8 cellular contexts compared by ENCODE assay signal in genomic region chr11:102560555-102561011, GRCh38. TPM values are rescaled to one million over a fixed set of nuclear protein-coding genes. Genes with fewer than 3 reads are reported as not detected.
A peak's percentile ranks its signal among the peaks of the same experiment; 100 is the strongest.
DNase-seq lines count a peak whose midpoint lies in the region; ATAC-seq, FAIRE-seq and TF ChIP-seq lines count a peak whose summit lies in the region.

No MANE protein-coding gene starts in this region.

- TF ChIP-seq POLR2A in GM12891 (IDR thresholded peaks at IDR 0.05; ENCODE audit: low read depth, low read length) = no peak
- no peak for TF ChIP-seq POLR2A in right lobe of liver (IDR thresholded peaks at IDR 0.05)

- H3K9me3 ChIP-seq in ascending aorta = no peaks in the 10 kb centered on the region
- no peaks in the 10 kb centered on the region for H3K9me3 ChIP-seq in mucosa of descending colon
- H3K9me3 ChIP-seq in right lobe of liver = no peaks in the 10 kb centered on the region

- H3K79me2 ChIP-seq in KMS-11 (ENCODE audit: insufficient read depth, low read depth) = no peaks in the 10 kb centered on the region

- intact Hi-C loops in ascending aorta (cut with DNase I) = no loop called here
- intact Hi-C loops in mucosa of descending colon (cut with DNase I, micrococcal nuclease) = no loop called here
- intact Hi-C loops in right lobe of liver (cut with DNase I) = no loop called here

- 48% methylated on average over 6 of the region's 6 CpGs for WGBS in right lobe of liver (ENCODE audit: insufficient coverage, low coverage, low lambda C conversion rate, missing lambda C conversion rate)

- peak overlapping the region; percentile 81 for H3K4me2 ChIP-seq in KMS-11

- H3K9ac ChIP-seq in KMS-11 = no peak overlapping the region

- DNase-seq in GM12891 (ENCODE audit: insufficient read length, low spot score) (no peak), ascending aorta (ENCODE audit: low spot score in 2 of 2) (no peak), mucosa of descending colon (no peak), NCI-H2107 (lab: John Stamatoyannopoulos, UW) (no peak), NCI-H1105 (lab: John Stamatoyannopoulos, UW) (no peak), right lobe of liver (no peak)

- peak; percentile 79 for FAIRE-seq in GM12891 (lab: Jason Lieb, UNC)

- peak; percentile 72 for ATAC-seq in GM21786 (IDR thresholded peaks at IDR 0.05; ENCODE audit: unreplicated experiment)
- peak; percentile 28 for ATAC-seq in mucosa of descending colon
- no peak for ATAC-seq in right lobe of liver

- H4K20me1 ChIP-seq in KMS-11 (ENCODE audit: insufficient read depth) = no peaks in the 10 kb centered on the region

- H3K36me3 ChIP-seq in KMS-11 (ENCODE audit: insufficient read depth) (no peaks in the 10 kb centered on the region), ascending aorta (no peaks in the 10 kb centered on the region), mucosa of descending colon (ENCODE audit: low read depth) (no peaks in the 10 kb centered on the region), right lobe of liver (no peaks in the 10 kb centered on the region)

- TF ChIP-seq CTCF in KMS-11 (conservative IDR thresholded peaks at IDR 0.05; ENCODE audit: low read depth, low read length) (no peak), ascending aorta (IDR thresholded peaks at IDR 0.05) (no peak), mucosa of descending colon (IDR thresholded peaks at IDR 0.05) (no peak), right lobe of liver (IDR thresholded peaks at IDR 0.05) (no peak)

- peaks cover 5% of the 10 kb centered on the region; the same call in 1 of the 2 replicates for H3K27me3 ChIP-seq in KMS-11 (ENCODE audit: insufficient read depth, low read depth)
- H3K27me3 ChIP-seq in ascending aorta = no peaks in the 10 kb centered on the region
- no peaks in the 10 kb centered on the region for H3K27me3 ChIP-seq in right lobe of liver

- H3K27ac ChIP-seq in KMS-11 (0 out of 2 replicates have a peak overlapping the region, but pooled peaks have one; percentile 7), ascending aorta (peak overlapping the region; percentile 13 to 71), right lobe of liver (no peak overlapping the region)

- H3K4me1 ChIP-seq in KMS-11 (ENCODE audit: low read depth, poor library complexity, severe bottlenecking) (peaks cover 36% of the 10 kb centered on the region), ascending aorta (peaks cover 0 to 3% of the 10 kb centered on the region in 2 donors), mucosa of descending colon (ENCODE audit: low read depth) (no peaks in the 10 kb centered on the region), right lobe of liver (no peaks in the 10 kb centered on the region)

- no peak overlapping the region for H2AFZ ChIP-seq in KMS-11 (ENCODE audit: low read depth)

- H3K4me3 ChIP-seq in KMS-11 (IDR thresholded peaks at IDR 0.05; ENCODE audit: insufficient read depth, low read depth, low read length) (no peak overlapping the region), ascending aorta (peak overlapping the region; percentile 31 to 59), mucosa of descending colon (no peak overlapping the region), right lobe of liver (no peak overlapping the region)

TF ChIP-seq in GM12891, 5 proteins besides CTCF, POLR2A, EP300 and RAD21:
- TF ChIP-seq POU2F2 (IDR thresholded peaks at IDR 0.05; ENCODE audit: low read depth, low read length) = no peak
- TF ChIP-seq SPI1 (IDR thresholded peaks at IDR 0.05; ENCODE audit: low read depth, low read length) = no peak
- TF ChIP-seq POLR2AphosphoS5 (IDR thresholded peaks at IDR 0.05; ENCODE audit: low read depth, low read length) = no peak
- TF ChIP-seq TAF1 (IDR thresholded peaks at IDR 0.05; ENCODE audit: low read depth, low read length) = no peak
- no peak for TF ChIP-seq PAX5 (IDR thresholded peaks at IDR 0.05; ENCODE audit: insufficient read depth, low read length, severe bottlenecking)

RNA-seq across cellular contexts. Expression of gene MMP7, which starts 30.0 kb away (rescaled TPM):
- polyA plus RNA-seq in GM12891 (2012; ENCODE audit: low read depth, missing spikeins) = 14.5 TPM
- not detected for total RNA-seq in ascending aorta
- total RNA-seq in mucosa of descending colon = not detected
- 1 to 10 TPM in 3 of 6 experiments, under 1 TPM in 3; 0.37 to 2.9 (median 1.1) TPM for total RNA-seq in right lobe of liver

Comparison
In these comparisons a context has a peak if more than half of its experiments do, and no peak if none do; other contexts are left out.
1. ATAC-seq: peak in GM21786 (single experiment) and mucosa of descending colon (single experiment); none in right lobe of liver (0 of 4).
2. H3K27ac ChIP-seq: peak in KMS-11 (single experiment) and ascending aorta (2 of 2); none in right lobe of liver (0 of 3).
3. H3K4me3 ChIP-seq: peak in ascending aorta (2 of 2); none in KMS-11 (single experiment), mucosa of descending colon (single experiment) and right lobe of liver (0 of 3).